Comparison of ENCODE assay signal across 8 cellular contexts in the genomic region with DNA sequence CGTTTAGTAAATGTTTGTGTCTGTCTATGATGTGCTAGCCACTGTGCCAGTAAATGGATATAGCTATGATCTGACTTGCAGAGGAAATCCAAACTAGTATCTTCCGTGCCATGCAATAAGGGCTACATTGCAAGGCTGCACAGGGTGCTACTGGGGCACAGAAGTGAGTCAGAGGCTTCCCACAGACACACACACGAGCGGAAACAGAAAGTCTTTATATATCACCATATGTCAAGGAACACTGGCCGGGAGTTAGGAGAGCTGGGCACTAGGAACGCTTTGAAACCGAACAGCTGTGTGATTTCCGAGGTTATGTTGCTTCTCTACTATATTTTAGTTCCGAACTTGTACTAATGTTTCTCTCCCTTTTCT. TPM values are rescaled to one million over a fixed set of nuclear protein-coding genes. Genes with fewer than 3 reads are reported as not detected.
DNase-seq lines count a peak whose midpoint lies in the region; ATAC-seq and TF ChIP-seq lines count a peak whose summit lies in the region.
"Not testable (repeated sequence)": the region's sequence is repeated elsewhere in the genome, so short reads cannot be mapped to it uniquely, and the experiment has no call there.

No MANE protein-coding gene starts in this region.

- H3K36me3 ChIP-seq in BLaER1 (peaks cover 66% of the 10 kb centered on the region), HUES48 (ENCODE audit: control insufficient read depth, insufficient read depth, low read length) (peaks cover 45% of the 10 kb centered on the region), SJSA1 (peaks cover 24% of the 10 kb centered on the region), iPS-18a (ENCODE audit: control insufficient read depth, low read depth, low read length) (peaks cover 15% of the 10 kb centered on the region), neutrophil (peaks cover 34% of the 10 kb centered on the region)

- H3K4me3 Mint-ChIP-seq in activated T-helper 17 cell treated with anti-CD3 and anti-CD28 coated beads, Interleukin-2, amount 50 U/mL, for 72 hours: peak overlapping the region; percentile 98

- not testable (repeated sequence) for H3K9me3 Mint-ChIP-seq in activated T-helper 17 cell treated with anti-CD3 and anti-CD28 coated beads, Interleukin-2, amount 50 U/mL, for 72 hours

- H3K4me2 ChIP-seq in BLaER1: peak overlapping the region; percentile 92

- peak; percentile 68 for ATAC-seq in activated T-helper 17 cell treated with anti-CD3 and anti-CD28 coated beads, Interleukin-2, amount 50 U/mL, for 72 hours (replicated peaks)

- not testable (repeated sequence) for H4K20me1 ChIP-seq in BLaER1

- H3K9me3 ChIP-seq in BLaER1; HUES48 (ENCODE audit: control insufficient read depth, insufficient read depth, low read length); SJSA1 (replicated peaks); iPS-18a (ENCODE audit: control insufficient read depth, low read depth, low read length); neutrophil: not testable (repeated sequence)

- peak overlapping the region; percentile 82 for H3K27ac ChIP-seq in BLaER1
- peak overlapping the region; percentile 83 for H3K27ac ChIP-seq in HUES48 (ENCODE audit: low read depth, low read length)
- peak overlapping the region; percentile 56 for H3K27ac ChIP-seq in SJSA1
- not testable (repeated sequence) for H3K27ac ChIP-seq in iPS-18a (ENCODE audit: low read length)
- H3K27ac ChIP-seq in neutrophil: peak overlapping the region; percentile 83

- H3K4me1 Mint-ChIP-seq in activated T-helper 17 cell treated with anti-CD3 and anti-CD28 coated beads, Interleukin-2, amount 50 U/mL, for 72 hours: not testable (repeated sequence)

- peak in 1 of 2 experiments; percentile 52 for DNase-seq in SJSA1 (ENCODE audit: low read depth in 1 of 2, low spot score in 2 of 2)
- DNase-seq in dermis microvascular lymphatic vessel endothelial cell (ENCODE audit: low read depth in 2 of 2): peak; percentile 9 to 64
- DNase-seq in stimulated activated CD8-positive, alpha-beta memory T cell treated with anti-CD3 and anti-CD28 coated beads, Interleukin-4, amount 100 ng/mL, for 48 hours: peak; percentile 54

- H3K36me3 Mint-ChIP-seq in activated T-helper 17 cell treated with anti-CD3 and anti-CD28 coated beads, Interleukin-2, amount 50 U/mL, for 72 hours (ENCODE audit: low read depth): peaks cover 47% of the 10 kb centered on the region

- H3K4me3 ChIP-seq in BLaER1 (peak overlapping the region; percentile 89), HUES48 (ENCODE audit: low read depth, low read length) (peak overlapping the region; percentile 88), SJSA1 (peak overlapping the region; percentile 74), iPS-18a (ENCODE audit: low read length) (peak overlapping the region; percentile 97), neutrophil (ENCODE audit: low read depth in 1 of 2, low read length in 1 of 2) (peak overlapping the region; percentile 65 to 92)

- H3K27me3 ChIP-seq in BLaER1; HUES48 (ENCODE audit: control insufficient read depth, insufficient read depth, low read length); SJSA1 (replicated peaks); iPS-18a (ENCODE audit: control insufficient read depth, insufficient read depth, low read length); neutrophil: not testable (repeated sequence)

- H3K4me1 ChIP-seq in BLaER1 (peaks cover 12% of the 10 kb centered on the region), neutrophil (ENCODE audit: control insufficient read depth in 1 of 2, insufficient read depth in 1 of 2, low read depth in 1 of 2, low read length in 1 of 2) (peaks cover 13 to 16% of the 10 kb centered on the region in 2 experiments)
- H3K4me1 ChIP-seq in HUES48 (ENCODE audit: control insufficient read depth, insufficient read depth, low read length); SJSA1 (replicated peaks); iPS-18a (ENCODE audit: control insufficient read depth, low read depth, low read length): not testable (repeated sequence)

- H3K9ac ChIP-seq in BLaER1 (peak overlapping the region; percentile 93), HUES48 (ENCODE audit: low read depth, low read length) (peak overlapping the region; percentile 87), iPS-18a (ENCODE audit: low read length) (peak overlapping the region; percentile 79)

- H3K27ac Mint-ChIP-seq in activated T-helper 17 cell treated with anti-CD3 and anti-CD28 coated beads, Interleukin-2, amount 50 U/mL, for 72 hours: peak overlapping the region; percentile 98

- not testable (repeated sequence) for TF ChIP-seq CTCF in neutrophil (IDR thresholded peaks at IDR 0.05)

- not testable (repeated sequence) for H3K27me3 Mint-ChIP-seq in activated T-helper 17 cell treated with anti-CD3 and anti-CD28 coated beads, Interleukin-2, amount 50 U/mL, for 72 hours

RNA-seq across cellular contexts. Expression of gene SEC24C, which starts 14.4 kb away (rescaled TPM):
- 42.6 and 66.5 TPM in 2 replicates for total RNA-seq in SJSA1 (2014; rRNA removed; shearing (Covaris generic))
- total RNA-seq in activated T-helper 17 cell treated with anti-CD3 and anti-CD28 coated beads, Interleukin-2, amount 50 U/mL, for 72 hours: 100 to 1,000 TPM in 1 of 2 donors, 10 to 100 TPM in 1; 98.5 to 129 TPM
- 48.4 and 58.4 TPM in 2 replicates for total RNA-seq in dermis microvascular lymphatic vessel endothelial cell

RNA-seq across cellular contexts. Expression of gene AGAP5, which starts 31.9 kb away (rescaled TPM):
- 0.81 and 3.2 TPM in 2 replicates for total RNA-seq in SJSA1 (2014; rRNA removed; shearing (Covaris generic))
- 1 to 10 TPM; 6.3 to 7.2 TPM for total RNA-seq in activated T-helper 17 cell treated with anti-CD3 and anti-CD28 coated beads, Interleukin-2, amount 50 U/mL, for 72 hours
- 0.90 and 1.3 TPM in 2 replicates for total RNA-seq in dermis microvascular lymphatic vessel endothelial cell

RNA-seq across cellular contexts. Expression of gene CHCHD1, which starts 52.1 kb away (rescaled TPM):
- 54.4 and 58.7 TPM in 2 replicates for total RNA-seq in SJSA1 (2014; rRNA removed; shearing (Covaris generic))
- 10 to 100 TPM; 30.2 to 32.8 TPM for total RNA-seq in activated T-helper 17 cell treated with anti-CD3 and anti-CD28 coated beads, Interleukin-2, amount 50 U/mL, for 72 hours
- 18.1 and 25.3 TPM in 2 replicates for total RNA-seq in dermis microvascular lymphatic vessel endothelial cell

RNA-seq across cellular contexts. Expression of gene ZSWIM8, which starts 55.6 kb away (rescaled TPM):
- 27.0 and 35.8 TPM in 2 replicates for total RNA-seq in SJSA1 (2014; rRNA removed; shearing (Covaris generic))
- total RNA-seq in activated T-helper 17 cell treated with anti-CD3 and anti-CD28 coated beads, Interleukin-2, amount 50 U/mL, for 72 hours: 100 to 1,000 TPM in 1 of 2 donors, 10 to 100 TPM in 1; 66.1 to 113 TPM
- total RNA-seq in dermis microvascular lymphatic vessel endothelial cell: 37.7 and 55.0 TPM in 2 replicates
